ENCODE assay signal across 10 cellular contexts in the genomic region with DNA sequence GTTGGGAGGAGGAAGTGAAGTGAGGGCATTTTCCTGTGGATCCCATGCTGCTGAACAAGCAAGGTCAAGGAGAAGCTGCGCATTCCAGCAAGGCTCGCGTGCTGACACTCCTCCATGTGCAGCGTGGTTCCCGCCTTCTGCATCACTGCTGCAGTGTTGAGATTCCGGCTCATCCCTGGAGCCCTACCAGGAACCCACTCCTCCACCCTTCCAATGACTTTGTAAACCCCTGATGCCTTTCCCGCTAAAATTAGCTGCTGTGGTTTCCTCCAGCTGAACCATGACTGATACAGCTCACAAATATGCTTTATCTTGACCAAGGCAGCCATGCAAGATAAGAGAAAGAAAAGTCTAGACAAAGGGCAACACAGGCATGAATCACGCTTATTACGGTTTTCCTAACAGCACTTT. TPM values are rescaled to one million over a fixed set of nuclear protein-coding genes. Genes with fewer than 3 reads are reported as not detected.
DNase-seq lines count a peak whose midpoint lies in the region; TF ChIP-seq lines count a peak whose summit lies in the region.
"Had no signal": no experiment of that assay in that cellular context is flagged by ENCODE, and none has a peak within 500 bp of the region (broad histone marks: within the 10 kb centered on the region; RNA-seq: fewer than 3 reads in every experiment).

No MANE protein-coding gene starts in this region.

- H3K36me3 ChIP-seq in hepatocyte (replicated peaks; ENCODE audit: insufficient read depth, low read depth), result no peaks in the 10 kb centered on the region

- H3K36me3 Mint-ChIP-seq in HFFc6 (ENCODE audit: low read depth), result 0 out of 2 replicates have a peak, but pooled peaks cover 5% of the 10 kb centered on the region

- DNase-seq in HFFc6 (peak; percentile 37), hepatocyte (ENCODE audit: low spot score) (peak; percentile 71), stromal cell of bone marrow (ENCODE audit: low read depth) (peak; percentile 41), HCEC 1CT (no peak), CD1c-positive myeloid dendritic cell (ENCODE audit: extremely low spot score) (no peak), hypothalamus (lab: John Stamatoyannopoulos, UW) (no peak)
- no peak for DNase-seq in activated CD4-positive, alpha-beta T cell treated with anti-CD3 and anti-CD28 coated beads for 4 hours
- DNase-seq: KG1 had no signal

- H3K4me3 ChIP-seq in hepatocyte, result no peak overlapping the region

- H3K4me1 Mint-ChIP-seq in HFFc6 (ENCODE audit: low read depth), result peaks cover 32% of the 10 kb centered on the region

- 56% methylated on average over 9 of the region's 9 CpGs for WGBS in hepatocyte (ENCODE audit: low lambda C conversion rate, missing lambda C conversion rate)

- H2AFZ ChIP-seq in hepatocyte, result no peak overlapping the region

- H3K4me3 Mint-ChIP-seq in HFFc6, result peak overlapping the region; percentile 14; the same call in 1 of the 2 replicates

- H3K9me2 ChIP-seq in hepatocyte (replicated peaks; ENCODE audit: insufficient read depth), result no peaks in the 10 kb centered on the region

- peak overlapping the region; percentile 81 for H3K27ac ChIP-seq in VCaP
- H3K27ac ChIP-seq in hepatocyte, result peak overlapping the region; percentile 90

- H3K79me2 ChIP-seq in hepatocyte, result no peaks in the 10 kb centered on the region

- TF ChIP-seq CTCF in HFFc6 (IDR thresholded peaks at IDR 0.05) (no peak), VCaP (conservative IDR thresholded peaks at IDR 0.05) (no peak), hepatocyte (IDR thresholded peaks at IDR 0.05; ENCODE audit: poor library complexity) (no peak)

- H3K9me3 ChIP-seq in hepatocyte (ENCODE audit: low read depth), result no peaks in the 10 kb centered on the region

- H3K9me3 Mint-ChIP-seq in HFFc6, result no peaks in the 10 kb centered on the region

- H3K4me2 ChIP-seq in hepatocyte, result peak overlapping the region; percentile 51

- no peaks in the 10 kb centered on the region for H4K20me1 ChIP-seq in hepatocyte (ENCODE audit: insufficient read depth, poor library complexity, severe bottlenecking)

- peaks cover 1% of the 10 kb centered on the region for H3K27me3 Mint-ChIP-seq in HFFc6 (ENCODE audit: insufficient read depth)

- H3K4me1 ChIP-seq in hepatocyte (ENCODE audit: insufficient read depth), result peaks cover 18% of the 10 kb centered on the region

- H3K27me3 ChIP-seq in hepatocyte, result no peaks in the 10 kb centered on the region

- H3K27ac Mint-ChIP-seq in HFFc6, result no peak overlapping the region

RNA-seq across cellular contexts. Expression of gene BNIP5, which starts 14.0 kb away (rescaled TPM):
- total RNA-seq in HFFc6 (2021; fragmentation: NEBNext Ultra II Directional; extraction: Animal tissue kit (Norgen Biotek cat#: 25700)), result not detected
- 27.6 and 29.1 TPM in 2 replicates for total RNA-seq in hepatocyte
- polyA plus RNA-seq in hepatocyte, result 28.1 and 29.2 TPM in 2 replicates
- polyA plus RNA-seq: keratinocyte had no signal

RNA-seq across cellular contexts. Expression of gene ETV7, which starts 36.8 kb away (rescaled TPM):
- under 1 TPM in 4 of 6 experiments, not detected in 2; 0.20 to 0.32 (median 0.24) TPM for total RNA-seq in HFFc6 (2021; fragmentation: NEBNext Ultra II Directional; extraction: Animal tissue kit (Norgen Biotek cat#: 25700))
- 0.88 and 1.2 TPM in 2 replicates for total RNA-seq in hepatocyte
- polyA plus RNA-seq in hepatocyte, result 0.60 and 1.2 TPM in 2 replicates

Comparison
In these comparisons a context has a peak if more than half of its experiments do, and no peak if none do; other contexts are left out.
1. DNase-seq: peak in HFFc6 (single experiment), hepatocyte (single experiment) and stromal cell of bone marrow (single experiment); none in HCEC 1CT (single experiment), CD1c-positive myeloid dendritic cell (single experiment), activated CD4-positive, alpha-beta T cell treated with anti-CD3 and anti-CD28 coated beads for 4 hours (0 of 2) and hypothalamus (0 of 51).
2. RNA of gene BNIP5, which starts 14.0 kb away (total RNA-seq): 27.6 to 29.1 TPM in hepatocyte; not detected in HFFc6; every median in the first group is over 10 times any median in the second.